In genomic region chr11:9155930-9156329, GRCh38 we compare ENCODE assay signal across 26 cellular contexts.
"Had no signal": no experiment of that assay in that cellular context is flagged by ENCODE, and none has a peak within 500 bp of the region (broad histone marks: within the 10 kb centered on the region; RNA-seq: fewer than 3 reads in every experiment).

No MANE protein-coding gene starts in this region.

- H3K27ac ChIP-seq: left ventricle myocardium inferior, neutrophil, parathyroid adenoma, psoas muscle, right lobe of liver, testis, thyroid gland, transverse colon, upper lobe of right lung had no signal

- H2AFZ ChIP-seq: parathyroid adenoma had no signal

- H3K9me3 ChIP-seq: left ventricle myocardium inferior, mucosa of descending colon, neutrophil, psoas muscle, right lobe of liver, testis, thyroid gland, transverse colon, upper lobe of right lung had no signal

- ATAC-seq: mucosa of descending colon; naive thymus-derived CD4-positive, alpha-beta T cell; natural killer cell treated with Interleukin-12 subunit alpha and Interleukin-12 subunit beta and Interleukin-15 and Interleukin-18, amount 100 ng/mL, for 72 hours; psoas muscle; right lobe of liver; stimulated activated memory B cell treated with anti-CD40 and anti-IgM and Interleukin-4, amounts not matched to agents 10 μg/mL and 1 μg/mL and 100 μg/mL, for 72 hours; stimulated activated naive CD8-positive, alpha-beta T cell treated with anti-CD3 and anti-CD28 coated beads, Interleukin-15, amount 100 ng/mL, for 72 hours; upper lobe of right lung had no signal

- H3K27ac Mint-ChIP-seq: natural killer cell treated with Interleukin-12 subunit alpha and Interleukin-12 subunit beta and Interleukin-15 and Interleukin-18, amount 100 ng/mL, for 72 hours; stimulated activated memory B cell treated with anti-CD40 and anti-IgM and Interleukin-4, amounts not matched to agents 10 μg/mL and 1 μg/mL and 100 μg/mL, for 72 hours; stimulated activated naive CD8-positive, alpha-beta T cell treated with anti-CD3 and anti-CD28 coated beads, Interleukin-15, amount 100 ng/mL, for 72 hours had no signal

- H3K79me2 ChIP-seq: parathyroid adenoma had no signal

- H3K27me3 ChIP-seq: neutrophil, right lobe of liver, testis, thyroid gland, transverse colon, upper lobe of right lung had no signal

- H3K4me1 ChIP-seq: parathyroid adenoma, psoas muscle, right lobe of liver, testis, transverse colon, upper lobe of right lung had no signal

- FAIRE-seq: urothelium cell line had no signal

- H3K4me3 ChIP-seq: left ventricle myocardium inferior, lung, mucosa of descending colon, psoas muscle, right lobe of liver, smooth muscle cell, testis, thyroid gland, transverse colon, upper lobe of right lung had no signal

- H3K9ac ChIP-seq: parathyroid adenoma had no signal

- H3K27me3 Mint-ChIP-seq: naive thymus-derived CD4-positive, alpha-beta T cell; natural killer cell treated with Interleukin-12 subunit alpha and Interleukin-12 subunit beta and Interleukin-15 and Interleukin-18, amount 100 ng/mL, for 72 hours; stimulated activated memory B cell treated with anti-CD40 and anti-IgM and Interleukin-4, amounts not matched to agents 10 μg/mL and 1 μg/mL and 100 μg/mL, for 72 hours; stimulated activated naive CD8-positive, alpha-beta T cell treated with anti-CD3 and anti-CD28 coated beads, Interleukin-15, amount 100 ng/mL, for 72 hours had no signal

- H3K4me3 Mint-ChIP-seq: naive thymus-derived CD4-positive, alpha-beta T cell; natural killer cell treated with Interleukin-12 subunit alpha and Interleukin-12 subunit beta and Interleukin-15 and Interleukin-18, amount 100 ng/mL, for 72 hours; stimulated activated memory B cell treated with anti-CD40 and anti-IgM and Interleukin-4, amounts not matched to agents 10 μg/mL and 1 μg/mL and 100 μg/mL, for 72 hours; stimulated activated naive CD8-positive, alpha-beta T cell treated with anti-CD3 and anti-CD28 coated beads, Interleukin-15, amount 100 ng/mL, for 72 hours had no signal

- H3K4me2 ChIP-seq: smooth muscle cell had no signal

- DNase-seq: hypothalamus; islet precursor cell; left ventricle myocardium inferior; midbrain; mucosa of descending colon; naive thymus-derived CD4-positive, alpha-beta T cell; occipital lobe; psoas muscle; right lobe of liver; stimulated activated CD4-positive, alpha-beta T cell treated with anti-CD3 and anti-CD28 coated beads, Interleukin-1b, Interleukin-23, amount 100 ng/mL, for 48 hours; stimulated activated CD4-positive, alpha-beta T cell treated with anti-CD3 and anti-CD28 coated beads, Interleukin-2, amount 100 ng/mL, for 48 hours; stimulated activated CD4-positive, alpha-beta T cell treated with anti-CD3 and anti-CD28 coated beads, Interleukin-4, amount 100 ng/mL, for 4 hours; stimulated activated CD8-positive, alpha-beta memory T cell treated with anti-CD3 and anti-CD28 coated beads, Interleukin-4, amount 100 ng/mL, for 48 hours; stimulated activated naive CD4-positive, alpha-beta T cell treated with Interleukin-2 at 50 U/mL for 16 hours; stimulated activated naive CD8-positive, alpha-beta T cell treated with anti-CD3 and anti-CD28 coated beads, Interleukin-15, amount 100 ng/mL, for 72 hours; testis; thyroid gland; transverse colon; upper lobe of right lung had no signal

- H3K9me3 Mint-ChIP-seq: natural killer cell treated with Interleukin-12 subunit alpha and Interleukin-12 subunit beta and Interleukin-15 and Interleukin-18, amount 100 ng/mL, for 72 hours; stimulated activated memory B cell treated with anti-CD40 and anti-IgM and Interleukin-4, amounts not matched to agents 10 μg/mL and 1 μg/mL and 100 μg/mL, for 72 hours; stimulated activated naive CD8-positive, alpha-beta T cell treated with anti-CD3 and anti-CD28 coated beads, Interleukin-15, amount 100 ng/mL, for 72 hours had no signal
